In the genomic region with DNA sequence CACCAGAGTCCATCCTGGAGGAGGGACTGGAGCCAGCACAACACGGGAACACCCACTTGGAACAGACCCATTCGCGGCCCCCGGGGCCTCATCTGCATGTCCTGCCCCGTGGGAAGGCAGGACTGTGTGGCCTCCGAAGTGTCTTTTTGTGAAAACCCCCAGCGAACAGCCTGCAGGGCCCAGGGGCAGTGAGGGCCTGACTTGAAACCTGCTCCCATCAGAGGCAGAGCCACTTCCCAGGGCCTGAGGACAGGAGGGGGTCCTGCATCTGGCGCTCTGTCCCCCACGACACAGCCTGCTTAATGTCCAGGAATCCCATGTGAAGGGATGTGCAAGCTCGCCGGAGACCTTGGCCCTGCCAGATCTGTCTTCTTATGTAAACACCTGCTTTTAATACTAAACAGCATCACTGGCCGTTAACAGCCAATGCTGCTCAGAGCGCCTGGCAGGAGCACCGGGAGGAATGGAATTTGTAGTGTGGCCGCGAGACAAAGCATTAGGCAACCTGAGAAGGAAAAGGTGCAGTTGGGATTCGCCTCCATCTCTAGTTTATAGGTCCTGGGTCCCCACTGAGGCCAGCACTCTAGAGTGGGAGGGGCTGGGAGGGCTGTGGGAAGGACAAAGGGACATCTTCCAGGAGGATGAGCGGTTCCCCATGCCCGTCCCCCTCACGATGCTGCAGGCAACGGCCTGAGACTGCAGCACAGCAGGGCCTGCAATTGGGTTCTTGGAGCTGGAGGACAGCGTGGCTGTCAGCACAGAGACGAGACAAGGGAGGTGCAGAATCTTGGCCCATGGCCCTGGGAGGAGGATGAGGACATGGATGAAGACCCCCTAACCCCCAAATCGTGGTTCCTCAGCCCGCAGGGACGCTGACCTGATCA, we compare ENCODE assay signal across 18 cellular contexts. TPM values are rescaled to one million over a fixed set of nuclear protein-coding genes. Genes with fewer than 3 reads are reported as not detected.
DNase-seq lines count a peak whose midpoint lies in the region; ATAC-seq and TF ChIP-seq lines count a peak whose summit lies in the region.
"Had no signal": no experiment of that assay in that cellular context is flagged by ENCODE, and none has a peak within 500 bp of the region (broad histone marks: within the 10 kb centered on the region; RNA-seq: fewer than 3 reads in every experiment).

No MANE protein-coding gene starts in this region.

- H3K79me2 ChIP-seq in osteoblast (ENCODE audit: insufficient read depth, low read length), result no peaks in the 10 kb centered on the region

- no peaks in the 10 kb centered on the region for H3K9me3 ChIP-seq in HUES48 (ENCODE audit: control insufficient read depth, insufficient read depth, low read length)
- no peaks in the 10 kb centered on the region for H3K9me3 ChIP-seq in Panc1 (ENCODE audit: control insufficient read depth, insufficient read depth, low read depth, low read length)
- H3K9me3 ChIP-seq in osteoblast (ENCODE audit: low read depth, low read length), result no peaks in the 10 kb centered on the region

- H3K27ac Mint-ChIP-seq in stimulated activated effector memory CD8-positive, alpha-beta T cell treated with anti-CD3 and anti-CD28 coated beads, Interleukin-12 subunit alpha, Interleukin-12 subunit beta, amount 100 ng/mL, for 72 hours, result no peak overlapping the region
- H3K27ac Mint-ChIP-seq: activated CD8-positive, alpha-beta memory T cell treated with anti-CD3 and anti-CD28 coated beads, Interleukin-2, amount 10 ng/mL, durations not matched to agents 7 days and 5 days; stimulated activated memory B cell treated with anti-CD40 and anti-IgM and Interleukin-4, amounts not matched to agents 10 μg/mL and 1 μg/mL and 100 μg/mL, for 72 hours had no signal

- intact Hi-C loops in Panc1 (cut with micrococcal nuclease; ENCODE audit: unreplicated experiment), result no loop called here
- intact Hi-C loops in left ventricle myocardium superior (cut with micrococcal nuclease), result no loop called here

- BruUV-seq in Panc1 (replicated peaks; lab: Mats Ljungman, UMichigan), result no TSS peak

- POLR2A ChIA-PET in Panc1 (lab: Charles Lee), result no interaction called here

- H3K36me3 Mint-ChIP-seq in stimulated activated effector memory CD8-positive, alpha-beta T cell treated with anti-CD3 and anti-CD28 coated beads, Interleukin-12 subunit alpha, Interleukin-12 subunit beta, amount 100 ng/mL, for 72 hours, result peaks cover 49% of the 10 kb centered on the region
- H3K36me3 Mint-ChIP-seq: activated naive CD8-positive, alpha-beta T cell had no signal

- no peak overlapping the region for H2AFZ ChIP-seq in osteoblast (ENCODE audit: low read length)

- H3K4me1 Mint-ChIP-seq in stimulated activated effector memory CD8-positive, alpha-beta T cell treated with anti-CD3 and anti-CD28 coated beads, Interleukin-12 subunit alpha, Interleukin-12 subunit beta, amount 100 ng/mL, for 72 hours, result no peaks in the 10 kb centered on the region
- H3K4me1 Mint-ChIP-seq: stimulated activated memory B cell treated with anti-CD40 and anti-IgM and Interleukin-4, amounts not matched to agents 10 μg/mL and 1 μg/mL and 100 μg/mL, for 72 hours had no signal

- no peak overlapping the region for H3K4me3 Mint-ChIP-seq in stimulated activated effector memory CD8-positive, alpha-beta T cell treated with anti-CD3 and anti-CD28 coated beads, Interleukin-12 subunit alpha, Interleukin-12 subunit beta, amount 100 ng/mL, for 72 hours
- H3K4me3 Mint-ChIP-seq: activated CD8-positive, alpha-beta memory T cell treated with anti-CD3 and anti-CD28 coated beads, Interleukin-2, amount 10 ng/mL, durations not matched to agents 7 days and 5 days; activated naive CD8-positive, alpha-beta T cell; CD4-positive, alpha-beta T cell; stimulated activated memory B cell treated with anti-CD40 and anti-IgM and Interleukin-4, amounts not matched to agents 10 μg/mL and 1 μg/mL and 100 μg/mL, for 72 hours had no signal

- no peak for DNase-seq in Panc1 (ENCODE audit: low read depth, low spot score)
- no peak for DNase-seq in left ventricle myocardium superior
- DNase-seq in osteoblast (ENCODE audit: insufficient read length, low spot score, missing footprints), result peak; percentile 82
- DNase-seq in erythroblast (lab: John Stamatoyannopoulos, UW), result no peak
- DNase-seq in stimulated activated effector memory CD8-positive, alpha-beta T cell treated with anti-CD3 and anti-CD28 coated beads, Interleukin-12 subunit alpha, Interleukin-12 subunit beta, amount 100 ng/mL, for 72 hours (ENCODE audit: low spot score in 2 of 2), result no peak
- DNase-seq: activated CD8-positive, alpha-beta memory T cell treated with anti-CD3 and anti-CD28 coated beads, Interleukin-2, amount 10 ng/mL, durations not matched to agents 7 days and 5 days; CD4-positive, alpha-beta T cell; HCEC 1CT; NCI-H2029; stimulated activated CD4-positive, alpha-beta T cell treated with anti-CD3 and anti-CD28 coated beads, Interleukin-2, amount 100 ng/mL, for 48 hours had no signal

- H3K4me1 ChIP-seq in HUES48 (ENCODE audit: control insufficient read depth, insufficient read depth, low read length) (peaks cover 25% of the 10 kb centered on the region), Panc1 (ENCODE audit: control insufficient read depth, insufficient read depth, low read length) (no peaks in the 10 kb centered on the region), osteoblast (ENCODE audit: insufficient read depth, low read length) (no peaks in the 10 kb centered on the region)

- H3K4me3 ChIP-seq in HUES48 (ENCODE audit: low read depth, low read length) (no peak overlapping the region), Panc1 (ENCODE audit: low read depth in 2 of 2, low read length in 2 of 2) (no peak overlapping the region), osteoblast (ENCODE audit: insufficient read depth, low read length) (no peak overlapping the region)

- in situ Hi-C loops in Panc1 (cut with HindIII; ENCODE audit: low pct_unique_long_range_greater_than_20kb, low sequenced_read_pairs), result no loop called here

- TF ChIP-seq POLR2A in erythroblast (IDR thresholded peaks at IDR 0.05; ENCODE audit: low read length), result no peak

- CTCF ChIA-PET in Panc1 (lab: Charles Lee), result interaction anchor here (0.5 kb wide), 1 partner anchor 145 kb away, joined by 3 read pairs; no protein-coding TSS in a partner anchor

- no peak overlapping the region for H3K9ac ChIP-seq in HUES48 (ENCODE audit: low read depth, low read length)

- no peak overlapping the region for H3K4me2 ChIP-seq in osteoblast (ENCODE audit: insufficient read depth, low read length)

- peaks cover 9% of the 10 kb centered on the region for H4K20me1 ChIP-seq in osteoblast (ENCODE audit: insufficient read depth, low read length)

- TF ChIP-seq CTCF in Panc1 (IDR thresholded peaks at IDR 0.05) (no peak), osteoblast (IDR thresholded peaks at IDR 0.05; ENCODE audit: extremely low read depth, low read depth, low read length) (no peak)

- H3K36me3 ChIP-seq in HUES48 (ENCODE audit: control insufficient read depth, insufficient read depth, low read length), result peaks cover 39% of the 10 kb centered on the region
- H3K36me3 ChIP-seq in Panc1 (ENCODE audit: control insufficient read depth, insufficient read depth, low read length), result peaks cover 24% of the 10 kb centered on the region
- H3K36me3 ChIP-seq in osteoblast (ENCODE audit: insufficient read depth, low read length), result peaks cover 35% of the 10 kb centered on the region

- no peaks in the 10 kb centered on the region for H3K27me3 ChIP-seq in HUES48 (ENCODE audit: control insufficient read depth, insufficient read depth, low read length)
- no peaks in the 10 kb centered on the region for H3K27me3 ChIP-seq in Panc1 (ENCODE audit: control insufficient read depth, insufficient read depth, low read length)
- no peaks in the 10 kb centered on the region for H3K27me3 ChIP-seq in osteoblast (ENCODE audit: insufficient read depth, low read length)

- H3K9me3 Mint-ChIP-seq in stimulated activated effector memory CD8-positive, alpha-beta T cell treated with anti-CD3 and anti-CD28 coated beads, Interleukin-12 subunit alpha, Interleukin-12 subunit beta, amount 100 ng/mL, for 72 hours, result no peaks in the 10 kb centered on the region
- H3K9me3 Mint-ChIP-seq: CD4-positive, alpha-beta T cell; stimulated activated memory B cell treated with anti-CD40 and anti-IgM and Interleukin-4, amounts not matched to agents 10 μg/mL and 1 μg/mL and 100 μg/mL, for 72 hours had no signal

- ATAC-seq in Panc1 (peak; percentile 27; the same call in 1 of the 2 replicates), left ventricle myocardium superior (peak; percentile 48), HG02610 (IDR thresholded peaks at IDR 0.05; ENCODE audit: unreplicated experiment) (no peak), HG03280 (IDR thresholded peaks at IDR 0.05; ENCODE audit: unreplicated experiment) (no peak)
- no peak for ATAC-seq in stimulated activated effector memory CD8-positive, alpha-beta T cell treated with anti-CD3 and anti-CD28 coated beads, Interleukin-12 subunit alpha, Interleukin-12 subunit beta, amount 100 ng/mL, for 72 hours
- ATAC-seq: activated CD8-positive, alpha-beta memory T cell treated with anti-CD3 and anti-CD28 coated beads, Interleukin-2, amount 10 ng/mL, durations not matched to agents 7 days and 5 days; stimulated activated memory B cell treated with anti-CD40 and anti-IgM and Interleukin-4, amounts not matched to agents 10 μg/mL and 1 μg/mL and 100 μg/mL, for 72 hours had no signal

- H3K27ac ChIP-seq in HUES48 (ENCODE audit: low read depth, low read length), result peak overlapping the region; percentile 31
- H3K27ac ChIP-seq in Panc1 (ENCODE audit: low read length), result no peak overlapping the region
- no peak overlapping the region for H3K27ac ChIP-seq in osteoblast (ENCODE audit: low read depth, low read length)

RNA-seq across cellular contexts. Expression of gene EVPL, which starts 9.6 kb away (rescaled TPM):
- total RNA-seq in Panc1 (2021; ENCODE audit: unreplicated experiment), result 36.4 TPM
- polyA plus RNA-seq in Panc1 (2012; ENCODE audit: insufficient read length), result 44.9 TPM
- 0.07 TPM for total RNA-seq in left ventricle myocardium superior
- total RNA-seq in osteoblast, result not detected in 2 replicates
- total RNA-seq: chondrocyte, pulmonary artery endothelial cell had no signal

RNA-seq across cellular contexts. Expression of gene SRP68, which starts 35.6 kb away (rescaled TPM):
- total RNA-seq in Panc1 (2021; ENCODE audit: unreplicated experiment) (100 TPM), left ventricle myocardium superior (66.1 TPM), osteoblast (22.7 and 25.3 TPM in 2 replicates)
- polyA plus RNA-seq in Panc1 (2012; ENCODE audit: insufficient read length), result 93.8 TPM

RNA-seq across cellular contexts. Expression of gene CDK3, which starts 36.1 kb away (rescaled TPM):
- total RNA-seq in Panc1 (2021; ENCODE audit: unreplicated experiment) (11.9 TPM), left ventricle myocardium superior (2.6 TPM), osteoblast (0.72 and 0.88 TPM in 2 replicates)
- polyA plus RNA-seq in Panc1 (2012; ENCODE audit: insufficient read length), result 7.0 TPM

RNA-seq across cellular contexts. Expression of gene GALR2, which starts 37.8 kb away (rescaled TPM):
- total RNA-seq in Panc1 (2021; ENCODE audit: unreplicated experiment) (0.41 TPM), left ventricle myocardium superior (not detected), osteoblast (0.29 TPM in 1 of 2 replicates, not detected in the other)
- 1.6 TPM for polyA plus RNA-seq in Panc1 (2012; ENCODE audit: insufficient read length)
- total RNA-seq: chondrocyte, pulmonary artery endothelial cell had no signal

RNA-seq across cellular contexts. Expression of gene ZACN, which starts 42.2 kb away (rescaled TPM):
- total RNA-seq in Panc1 (2021; ENCODE audit: unreplicated experiment), result not detected
- 42.5 TPM for polyA plus RNA-seq in Panc1 (2012; ENCODE audit: insufficient read length)
- not detected for total RNA-seq in left ventricle myocardium superior
- not detected in 2 replicates for total RNA-seq in osteoblast
- total RNA-seq: chondrocyte, MCF 10A, pulmonary artery endothelial cell had no signal

Comparison
In these comparisons a context has a peak if more than half of its experiments do, and no peak if none do; other contexts are left out.
1. ATAC-seq: peak in Panc1 (single experiment) and left ventricle myocardium superior (single experiment); none in HG02610 (single experiment), stimulated activated effector memory CD8-positive, alpha-beta T cell treated with anti-CD3 and anti-CD28 coated beads, Interleukin-12 subunit alpha, Interleukin-12 subunit beta, amount 100 ng/mL, for 72 hours (single experiment) and HG03280 (single experiment).
2. RNA of gene EVPL, which starts 9.6 kb away (total RNA-seq): 36.4 TPM in Panc1 (single experiment); 0.07 TPM in left ventricle myocardium superior (single experiment) and not detected in osteoblast; every median in the first group is over 10 times any median in the second.